Comparison of ENCODE assay signal across 9 cellular contexts in genomic region chr16:89193021-89193575, GRCh38. TPM values are rescaled to one million over a fixed set of nuclear protein-coding genes. Genes with fewer than 3 reads are reported as not detected.
DNase-seq lines count a peak whose midpoint lies in the region; ATAC-seq, FAIRE-seq and TF ChIP-seq lines count a peak whose summit lies in the region.
"Had no signal": no experiment of that assay in that cellular context is flagged by ENCODE, and none has a peak within 500 bp of the region (broad histone marks: within the 10 kb centered on the region; RNA-seq: fewer than 3 reads in every experiment).

No MANE protein-coding gene starts in this region.

- H3K4me2 ChIP-seq in astrocyte (ENCODE audit: low read length) (peak overlapping the region; percentile 66), HepG2 (ENCODE audit: low read depth, low read length) (no peak overlapping the region)

- H3K9ac ChIP-seq in astrocyte (ENCODE audit: low read length) (no peak overlapping the region), HepG2 (ENCODE audit: insufficient read depth, low read depth, low read length) (no peak overlapping the region)

- no peaks in the 10 kb centered on the region for H3K4me1 ChIP-seq in astrocyte (ENCODE audit: insufficient read depth, low read length)
- H3K4me1 ChIP-seq in HepG2 (ENCODE audit: insufficient read depth, low read length): peaks cover 50% of the 10 kb centered on the region

- in situ Hi-C loops in HepG2 (cut with HindIII; ENCODE audit: extremely low pct_ligation_motif_present, low pct_unique_long_range_greater_than_20kb): no loop called here

- ATAC-seq in HepG2 (peak; percentile 1; the same call in 2 of the 3 replicates), GM21390 (IDR thresholded peaks at IDR 0.05; ENCODE audit: unreplicated experiment) (no peak)

- no peak for FAIRE-seq in astrocyte (lab: Jason Lieb, UNC)
- no peak for FAIRE-seq in HepG2 (lab: Jason Lieb, UNC)

- 42% methylated on average over 30 of the region's 34 CpGs for WGBS in HepG2 (ENCODE audit: low lambda C conversion rate)

- no peak for TF ChIP-seq POLR2A in HepG2 (IDR thresholded peaks at IDR 0.05; ENCODE audit: insufficient read depth in 1 of 2, low read depth in 2 of 2, low read length in 2 of 2)

- no peak for TF ChIP-seq RAD21 in HepG2 (CRISPR knock-in tag; IDR thresholded peaks at IDR 0.05)

- H3K4me3 ChIP-seq in astrocyte (ENCODE audit: insufficient read depth, low read depth, low read length): no peak overlapping the region
- no peak overlapping the region for H3K4me3 ChIP-seq in HepG2 (replicated peaks in 1 of 3; ENCODE audit: insufficient read depth in 1 of 3, low read depth in 2 of 3, low read length in 3 of 3)

- H2AFZ ChIP-seq in astrocyte (ENCODE audit: low read depth, low read length) (no peak overlapping the region), HepG2 (ENCODE audit: low read length) (no peak overlapping the region)

- H3K27me3 ChIP-seq in astrocyte (ENCODE audit: insufficient read depth, low read length) (no peaks in the 10 kb centered on the region), HepG2 (ENCODE audit: control insufficient read depth in 1 of 2, insufficient read depth in 2 of 2, low read length in 2 of 2) (no peaks in the 10 kb centered on the region; a peak in 1 of 5 replicates)
- H3K27me3 ChIP-seq: Peyer's patch had no signal

- no peak for TF ChIP-seq EP300 in HepG2 (IDR thresholded peaks at IDR 0.05; ENCODE audit: low read depth in 2 of 2, low read length in 2 of 2)
- TF ChIP-seq EP300 in HepG2 (CRISPR knock-in tag; IDR thresholded peaks at IDR 0.05; ENCODE audit: borderline replicate concordance): no peak

- H3K36me3 ChIP-seq in astrocyte (ENCODE audit: insufficient read depth, low read length) (no peaks in the 10 kb centered on the region), HepG2 (replicated peaks in 1 of 2; ENCODE audit: control insufficient read depth in 1 of 2, insufficient read depth in 2 of 2, low read length in 2 of 2) (peaks cover 0 to 3% of the 10 kb centered on the region in 2 experiments; a peak in 1 of 5 replicates)
- H3K36me3 ChIP-seq: Peyer's patch had no signal

- H4K20me1 ChIP-seq in astrocyte (ENCODE audit: insufficient read depth, low read length) (peaks cover 5% of the 10 kb centered on the region), HepG2 (ENCODE audit: insufficient read depth, low read length) (peaks cover 23% of the 10 kb centered on the region; the same call in 1 of the 2 replicates)

- H3K27ac Mint-ChIP-seq in astrocyte (ENCODE audit: unreplicated experiment): no peak overlapping the region

- no peak overlapping the region for H3K27ac ChIP-seq in astrocyte (ENCODE audit: low read depth, low read length)
- peak overlapping the region; percentile 53 for H3K27ac ChIP-seq in HepG2 (ENCODE audit: extremely low read length, insufficient read depth, low read length)
- H3K27ac ChIP-seq: Peyer's patch had no signal

- intact Hi-C loops in HepG2 (cut with micrococcal nuclease; ENCODE audit: unreplicated experiment): no loop called here

- TF ChIP-seq CTCF in astrocyte (IDR thresholded peaks at IDR 0.05; ENCODE audit: insufficient read depth, low read depth, low read length) (no peak), HepG2 (CRISPR knock-in tag; IDR thresholded peaks at IDR 0.05) (no peak)

- no peaks in the 10 kb centered on the region for H3K36me3 Mint-ChIP-seq in astrocyte (ENCODE audit: low read depth, unreplicated experiment)

- no peak overlapping the region for H3K4me3 Mint-ChIP-seq in astrocyte (ENCODE audit: unreplicated experiment)

- no peaks in the 10 kb centered on the region for H3K4me1 Mint-ChIP-seq in astrocyte (ENCODE audit: low read depth, unreplicated experiment)

- peaks cover 10% of the 10 kb centered on the region for H3K27me3 Mint-ChIP-seq in astrocyte (ENCODE audit: low read depth, unreplicated experiment)

- POLR2A ChIA-PET in HepG2 (lab: Yijun Ruan, JAX): interaction anchor here (0.8 to 3.0 kb wide), 13 partner anchors 7 to 434 kb away, joined by 3 to 44 read pairs (median 6); partner anchors contain the start of genes APRT, CDH15, PIEZO1 and SLC22A31

- H3K9me3 ChIP-seq in astrocyte (ENCODE audit: insufficient read depth, low read depth, low read length) (no peaks in the 10 kb centered on the region), HepG2 (ENCODE audit: low read length) (no peaks in the 10 kb centered on the region)
- H3K9me3 ChIP-seq: Peyer's patch had no signal

- BruUV-seq in HepG2 (replicated peaks; lab: Mats Ljungman, UMichigan): no TSS peak

- CTCF ChIA-PET in HepG2 (lab: Yijun Ruan, JAX; ENCODE audit: low intra/inter-chr PET ratio, low total read pairs): no interaction called here

- DNase-seq in NCI-H345 (lab: John Stamatoyannopoulos, UW) (peak; percentile 52), NCI-H345 treated with DMSO at 0.1 percent for 48 hours (lab: John Stamatoyannopoulos, UW; ENCODE audit: unreplicated experiment) (no peak), NOMO-1 (lab: John Stamatoyannopoulos, UW; ENCODE audit: unreplicated experiment in 2 of 2) (peak; percentile 24 to 60), astrocyte (ENCODE audit: low read depth) (peak; percentile 84), HepG2 (ENCODE audit: low spot score) (peak; percentile 70), NCI-H146 (lab: John Stamatoyannopoulos, UW) (no peak), dedifferentiated amniotic fluid mesenchymal stem cell (ENCODE audit: extremely low spot score) (no peak)

- H3K9me3 Mint-ChIP-seq in astrocyte (ENCODE audit: unreplicated experiment): no peaks in the 10 kb centered on the region

- H3K79me2 ChIP-seq in astrocyte (ENCODE audit: insufficient read depth, low read length): no peaks in the 10 kb centered on the region
- peaks cover 6% of the 10 kb centered on the region for H3K79me2 ChIP-seq in HepG2 (ENCODE audit: insufficient read depth, low read length)

RNA-seq across cellular contexts. Expression of gene SLC22A31, which starts 7.2 kb away (rescaled TPM):
- total RNA-seq in astrocyte (0.58 and 1.3 TPM in 2 replicates), HepG2 (2016; rRNA removed; fragmentation: Illumina TruSeq; extraction: Trizol) (20.6 and 83.3 TPM in 2 replicates)
- 22.4 and 22.9 TPM in 2 replicates for total RNA-seq in HepG2 (2016; cell fraction: cytosol; rRNA removed; fragmentation: Illumina TruSeq; extraction: Trizol; ENCODE audit: low read depth)
- total RNA-seq in HepG2 (2016; cell fraction: insoluble cytoplasmic fraction; rRNA removed; fragmentation: Illumina TruSeq; extraction: Trizol): 17.9 and 83.9 TPM in 2 replicates
- 38.1 and 39.2 TPM in 2 replicates for total RNA-seq in HepG2 (2016; cell fraction: membrane; rRNA removed; fragmentation: Illumina TruSeq; extraction: Trizol)
- total RNA-seq in HepG2 (2016; cell fraction: nucleus; rRNA removed; fragmentation: Illumina TruSeq; extraction: Trizol): 88.9 and 114 TPM in 2 replicates
- 67.3 and 98.2 TPM in 2 replicates for polyA plus RNA-seq in HepG2 (2011; rRNA removed)
- 27.2 and 52.1 TPM in 2 replicates for polyA plus RNA-seq in HepG2 (2011; cell fraction: cytosol; rRNA removed)
- polyA plus RNA-seq in HepG2 (2011; cell fraction: nucleus; rRNA removed): 1,312 and 1,533 TPM in 2 replicates
- 45.8 and 48.2 TPM in 2 replicates for polyA plus RNA-seq in HepG2 (2012)
- 27.4 and 28.3 TPM in 2 replicates for polyA plus RNA-seq in HepG2 (2016; cell fraction: cytosol; fragmentation: Illumina TruSeq; extraction: Trizol; ENCODE audit: low read depth)
- polyA plus RNA-seq in HepG2 (2016; cell fraction: insoluble cytoplasmic fraction; fragmentation: Illumina TruSeq; extraction: Trizol; ENCODE audit: low read depth): 23.8 and 26.1 TPM in 2 replicates
- 29.3 and 31.7 TPM in 2 replicates for polyA plus RNA-seq in HepG2 (2016; cell fraction: membrane; fragmentation: Illumina TruSeq; extraction: Trizol; ENCODE audit: low read depth)
- 322 and 325 TPM in 2 replicates for polyA plus RNA-seq in HepG2 (2016; cell fraction: nucleus; fragmentation: Illumina TruSeq; extraction: Trizol; ENCODE audit: insufficient read depth, low read depth)
- polyA minus RNA-seq in HepG2 (2011; rRNA and poly(A)+ RNA removed; ENCODE audit: low replicate concordance): 51.6 TPM in 1 of 2 replicates, not detected in the other
- 17.1 and 21.0 TPM in 2 replicates for polyA minus RNA-seq in HepG2 (2011; cell fraction: cytosol; rRNA and poly(A)+ RNA removed)
- 89.4 and 90.8 TPM in 2 replicates for polyA minus RNA-seq in HepG2 (2011; cell fraction: nucleus; rRNA and poly(A)+ RNA removed)

RNA-seq across cellular contexts. Expression of gene CDH15, which starts 21.6 kb away (rescaled TPM):
- total RNA-seq in astrocyte: 0.17 and 0.18 TPM in 2 replicates
- 1.4 and 2.2 TPM in 2 replicates for total RNA-seq in HepG2 (2016; rRNA removed; fragmentation: Illumina TruSeq; extraction: Trizol)
- total RNA-seq in HepG2 (2016; cell fraction: cytosol; rRNA removed; fragmentation: Illumina TruSeq; extraction: Trizol; ENCODE audit: low read depth): 2.8 and 2.9 TPM in 2 replicates
- 1.4 and 2.2 TPM in 2 replicates for total RNA-seq in HepG2 (2016; cell fraction: insoluble cytoplasmic fraction; rRNA removed; fragmentation: Illumina TruSeq; extraction: Trizol)
- total RNA-seq in HepG2 (2016; cell fraction: membrane; rRNA removed; fragmentation: Illumina TruSeq; extraction: Trizol): 3.6 and 3.7 TPM in 2 replicates
- total RNA-seq in HepG2 (2016; cell fraction: nucleus; rRNA removed; fragmentation: Illumina TruSeq; extraction: Trizol): 1.6 and 1.8 TPM in 2 replicates
- polyA plus RNA-seq in HepG2 (2011; rRNA removed): 0.69 and 0.74 TPM in 2 replicates
- 0.37 and 1.2 TPM in 2 replicates for polyA plus RNA-seq in HepG2 (2011; cell fraction: cytosol; rRNA removed)
- 1.6 and 2.1 TPM in 2 replicates for polyA plus RNA-seq in HepG2 (2011; cell fraction: nucleus; rRNA removed)
- 0.61 and 0.90 TPM in 2 replicates for polyA plus RNA-seq in HepG2 (2012)
- 3.5 and 3.8 TPM in 2 replicates for polyA plus RNA-seq in HepG2 (2016; cell fraction: cytosol; fragmentation: Illumina TruSeq; extraction: Trizol; ENCODE audit: low read depth)
- polyA plus RNA-seq in HepG2 (2016; cell fraction: insoluble cytoplasmic fraction; fragmentation: Illumina TruSeq; extraction: Trizol; ENCODE audit: low read depth): 1.7 and 2.3 TPM in 2 replicates
- polyA plus RNA-seq in HepG2 (2016; cell fraction: membrane; fragmentation: Illumina TruSeq; extraction: Trizol; ENCODE audit: low read depth): 3.3 and 4.1 TPM in 2 replicates
- polyA plus RNA-seq in HepG2 (2016; cell fraction: nucleus; fragmentation: Illumina TruSeq; extraction: Trizol; ENCODE audit: insufficient read depth, low read depth): 3.3 and 3.4 TPM in 2 replicates
- polyA minus RNA-seq in HepG2 (2011; rRNA and poly(A)+ RNA removed; ENCODE audit: low replicate concordance): 0.62 TPM in 1 of 2 replicates, not detected in the other
- polyA minus RNA-seq in HepG2 (2011; cell fraction: cytosol; rRNA and poly(A)+ RNA removed): 0.40 and 0.62 TPM in 2 replicates
- polyA minus RNA-seq in HepG2 (2011; cell fraction: nucleus; rRNA and poly(A)+ RNA removed): 0.39 TPM in 1 of 2 replicates, not detected in the other
- total RNA-seq: Peyer's patch had no signal

RNA-seq across cellular contexts. Expression of gene ZNF778, which starts 24.4 kb away (rescaled TPM):
- total RNA-seq in astrocyte (12.2 and 15.5 TPM in 2 replicates), HepG2 (2016; rRNA removed; fragmentation: Illumina TruSeq; extraction: Trizol) (7.2 and 9.3 TPM in 2 replicates)
- 1.7 and 2.6 TPM in 2 replicates for total RNA-seq in HepG2 (2016; cell fraction: cytosol; rRNA removed; fragmentation: Illumina TruSeq; extraction: Trizol; ENCODE audit: low read depth)
- 6.1 and 8.3 TPM in 2 replicates for total RNA-seq in HepG2 (2016; cell fraction: insoluble cytoplasmic fraction; rRNA removed; fragmentation: Illumina TruSeq; extraction: Trizol)
- total RNA-seq in HepG2 (2016; cell fraction: membrane; rRNA removed; fragmentation: Illumina TruSeq; extraction: Trizol): 2.7 and 3.9 TPM in 2 replicates
- total RNA-seq in HepG2 (2016; cell fraction: nucleus; rRNA removed; fragmentation: Illumina TruSeq; extraction: Trizol): 8.7 and 10.5 TPM in 2 replicates
- polyA plus RNA-seq in HepG2 (2011; rRNA removed): 3.8 and 6.1 TPM in 2 replicates
- polyA plus RNA-seq in HepG2 (2011; cell fraction: cytosol; rRNA removed): 1.8 and 2.1 TPM in 2 replicates
- polyA plus RNA-seq in HepG2 (2011; cell fraction: nucleus; rRNA removed): 6.6 and 11.3 TPM in 2 replicates
- polyA plus RNA-seq in HepG2 (2012): 2.4 and 3.0 TPM in 2 replicates
- 0.79 and 0.83 TPM in 2 replicates for polyA plus RNA-seq in HepG2 (2016; cell fraction: cytosol; fragmentation: Illumina TruSeq; extraction: Trizol; ENCODE audit: low read depth)
- 4.6 and 6.1 TPM in 2 replicates for polyA plus RNA-seq in HepG2 (2016; cell fraction: insoluble cytoplasmic fraction; fragmentation: Illumina TruSeq; extraction: Trizol; ENCODE audit: low read depth)
- polyA plus RNA-seq in HepG2 (2016; cell fraction: membrane; fragmentation: Illumina TruSeq; extraction: Trizol; ENCODE audit: low read depth): 0.61 and 1.7 TPM in 2 replicates
- polyA plus RNA-seq in HepG2 (2016; cell fraction: nucleus; fragmentation: Illumina TruSeq; extraction: Trizol; ENCODE audit: insufficient read depth, low read depth): 11.3 and 22.5 TPM in 2 replicates
- polyA minus RNA-seq in HepG2 (2011; rRNA and poly(A)+ RNA removed; ENCODE audit: low replicate concordance): 6.4 and 9.2 TPM in 2 replicates
- polyA minus RNA-seq in HepG2 (2011; cell fraction: cytosol; rRNA and poly(A)+ RNA removed): 4.0 and 6.1 TPM in 2 replicates
- polyA minus RNA-seq in HepG2 (2011; cell fraction: nucleus; rRNA and poly(A)+ RNA removed): 15.2 and 17.3 TPM in 2 replicates

Comparison
In these comparisons a context has a peak if more than half of its experiments do, and no peak if none do; other contexts are left out.
1. DNase-seq: peak in NCI-H345 (single experiment), NOMO-1 (2 of 2), astrocyte (single experiment) and HepG2 (single experiment); none in NCI-H345 treated with DMSO at 0.1 percent for 48 hours (single experiment), NCI-H146 (single experiment) and dedifferentiated amniotic fluid mesenchymal stem cell (single experiment).